ENCODE assay signal across 13 cellular contexts in genomic region chr11:5818245-5818865, GRCh38. TPM values are rescaled to one million over a fixed set of nuclear protein-coding genes. Genes with fewer than 3 reads are reported as not detected.
A peak's percentile ranks its signal among the peaks of the same experiment; 100 is the strongest.
DNase-seq lines count a peak whose midpoint lies in the region; ATAC-seq, FAIRE-seq and TF ChIP-seq lines count a peak whose summit lies in the region.
"Had no signal": no experiment of that assay in that cellular context is flagged by ENCODE, and none has a peak within 500 bp of the region (broad histone marks: within the 10 kb centered on the region; RNA-seq: fewer than 3 reads in every experiment).

No MANE protein-coding gene starts in this region.

- H3K27ac ChIP-seq in K562 (ENCODE audit: extremely low read depth, low read depth, low read length) (no peak overlapping the region; the same call in 2 of the 3 replicates), vagina (no peak overlapping the region)
- H3K27ac ChIP-seq: prostate gland had no signal

- no peaks in the 10 kb centered on the region for H3K27me3 Mint-ChIP-seq in CD14-positive monocyte (ENCODE audit: low read depth in 3 of 3)

- H3K4me1 ChIP-seq in K562 (replicated peaks in 1 of 2; ENCODE audit: control insufficient read depth in 2 of 2, insufficient read depth in 2 of 2, low read length in 2 of 2), result peaks cover 0 to 4% of the 10 kb centered on the region in 2 experiments; a peak in 2 of 5 replicates
- peaks cover 7% of the 10 kb centered on the region for H3K4me1 ChIP-seq in vagina
- H3K4me1 ChIP-seq: prostate gland had no signal

- H3K4me2 ChIP-seq in K562 (ENCODE audit: insufficient read depth, low read length), result no peak overlapping the region; the same call in 1 of the 2 replicates

- H3K4me3 Mint-ChIP-seq in CD14-positive monocyte, result peak overlapping the region; percentile 51 to 73

- intact Hi-C loops in CD14-positive monocyte (cut with micrococcal nuclease) (loop anchor here in 1 of 2 donors (5.0 kb wide), 1 partner anchor 131 kb away; the partner anchor contains the start of genes TRIM22 and TRIM5), K562 (cut with micrococcal nuclease) (no loop called here), vagina (cut with DNase I) (no loop called here)

- no peaks in the 10 kb centered on the region for H3K9me1 ChIP-seq in K562 (ENCODE audit: control insufficient read depth, insufficient read depth, low read length)

- peaks cover 32% of the 10 kb centered on the region for H3K4me1 Mint-ChIP-seq in CD14-positive monocyte

- H3K36me3 ChIP-seq in K562 (ENCODE audit: control insufficient read depth, insufficient read depth, low read length) (no peaks in the 10 kb centered on the region), vagina (no peaks in the 10 kb centered on the region)
- H3K36me3 ChIP-seq: prostate gland had no signal

- POLR2A ChIA-PET in K562 (lab: Yijun Ruan, JAX), result no interaction called here

- DNase-seq in CD14-positive monocyte (ENCODE audit: low spot score) (no peak), GM19239 (ENCODE audit: insufficient read length, low spot score) (no peak), K562 (ENCODE audit: extremely low read depth in 1 of 4, low spot score in 3 of 4) (no peak), NCI-H524 treated with DMSO at 0.1 percent for 48 hours (lab: John Stamatoyannopoulos, UW) (no peak), NCI-H1436 treated with DMSO at 0.1 percent for 48 hours (lab: John Stamatoyannopoulos, UW) (no peak), vagina (ENCODE audit: extremely low spot score in 2 of 2) (no peak)
- DNase-seq: NCI-H2081; stimulated activated CD8-positive, alpha-beta memory T cell treated with anti-CD3 and anti-CD28 coated beads, Interleukin-4, amount 100 ng/mL, for 48 hours had no signal

- TF ChIP-seq POLR2A in K562 (conservative IDR thresholded peaks at IDR 0.05) (no peak), vagina (IDR thresholded peaks at IDR 0.05) (no peak)

- ATAC-seq in HG03280 (IDR thresholded peaks at IDR 0.05; ENCODE audit: unreplicated experiment) (peak; percentile 57), K562 (no peak), GM19397 (IDR thresholded peaks at IDR 0.05; ENCODE audit: unreplicated experiment) (no peak)

- no peak for TF ChIP-seq CTCF in CD14-positive monocyte (IDR thresholded peaks at IDR 0.05)
- TF ChIP-seq CTCF in K562 (IDR thresholded peaks at IDR 0.05 in 2 of 3, conservative IDR thresholded peaks at IDR 0.05 in 1 of 3; ENCODE audit: insufficient read depth in 2 of 3, low read depth in 1 of 3, low read length in 3 of 3), result no peak
- TF ChIP-seq CTCF in vagina (IDR thresholded peaks at IDR 0.05), result no peak

- CTCF ChIA-PET in K562 (lab: Yijun Ruan, JAX; ENCODE audit: low intra/inter-chr PET ratio), result no interaction called here

- no peaks in the 10 kb centered on the region for H3K36me3 Mint-ChIP-seq in CD14-positive monocyte

- no peaks in the 10 kb centered on the region for H3K79me2 ChIP-seq in K562 (ENCODE audit: control insufficient read depth, insufficient read depth, low read length)

- in situ Hi-C loops in K562 (cut with MboI), result no loop called here

- no TSS peak for BruUV-seq in K562 (replicated peaks; lab: Mats Ljungman, UMichigan)

- H3K27me3 ChIP-seq in K562 (ENCODE audit: control insufficient read depth in 2 of 2, insufficient read depth in 2 of 2, low read length in 2 of 2) (no peaks in the 10 kb centered on the region), vagina (no peaks in the 10 kb centered on the region)

- H3K9ac ChIP-seq in K562 (ENCODE audit: insufficient read depth in 1 of 2, low read depth in 2 of 2, low read length in 2 of 2), result no peak overlapping the region

- peak; percentile 63 for FAIRE-seq in GM19239 (lab: Jason Lieb, UNC)
- no peak for FAIRE-seq in K562 (lab: Jason Lieb, UNC)
- FAIRE-seq: bronchial epithelial cell, TTC549 had no signal

- no peaks in the 10 kb centered on the region for H4K20me1 ChIP-seq in K562 (replicated peaks; ENCODE audit: control insufficient read depth, insufficient read depth, low read length)

- H2AFZ ChIP-seq in K562 (ENCODE audit: low read depth, low read length), result peak overlapping the region; percentile 42; the same call in 1 of the 2 replicates

- H3K9me3 ChIP-seq in K562 (replicated peaks; ENCODE audit: control insufficient read depth, insufficient read depth, low read depth, low read length) (no peaks in the 10 kb centered on the region), vagina (no peaks in the 10 kb centered on the region)
- H3K9me3 ChIP-seq: prostate gland had no signal

- 22% methylated on average over 1 of the region's 1 CpG for WGBS in K562 (ENCODE audit: insufficient coverage, low coverage, missing lambda C conversion rate)

- peaks cover 0 to 8% (median 2%) of the 10 kb centered on the region in 7 donors for H3K9me3 Mint-ChIP-seq in CD14-positive monocyte

- H3K4me3 ChIP-seq in K562, result no peak overlapping the region
- H3K4me3 ChIP-seq in vagina, result no peak overlapping the region
- H3K4me3 ChIP-seq: prostate gland had no signal

- peak overlapping the region in 5 of 7 donors; percentile 18 to 87 (median 55) for H3K27ac Mint-ChIP-seq in CD14-positive monocyte

- no peak for TF ChIP-seq EP300 in K562 (IDR thresholded peaks at IDR 0.05; ENCODE audit: low read length)

- no peak for TF ChIP-seq RAD21 in K562 (CRISPR knock-in tag; conservative IDR thresholded peaks at IDR 0.05 in 1 of 2, IDR thresholded peaks at IDR 0.05 in 1 of 2)

RNA-seq across cellular contexts. Expression of gene OR52N2, which starts 9.6 kb away (rescaled TPM):
- not detected for polyA plus RNA-seq in CD14-positive monocyte
- total RNA-seq in K562 (2011; cell fraction: chromatin; rRNA removed; ENCODE audit: low replicate concordance), result not detected in 2 replicates
- not detected in 2 replicates for total RNA-seq in K562 (2011; cell fraction: nucleolus; rRNA removed)
- total RNA-seq in K562 (2011; cell fraction: nucleoplasm; rRNA removed), result not detected in 2 replicates
- total RNA-seq in K562 (2014; rRNA removed), result not detected in 2 replicates
- total RNA-seq in K562 (2014; rRNA removed; fragmentation: Illumina TruSeq; extraction: Trizol), result not detected in 2 replicates
- total RNA-seq in K562 (2015; rRNA removed; fragmentation: Illumina TruSeq; extraction: Trizol), result not detected in 2 replicates
- total RNA-seq in K562 (2021), result not detected in 2 replicates
- polyA plus RNA-seq in K562 (2011; rRNA removed), result not detected in 2 replicates
- polyA plus RNA-seq in K562 (2011; cell fraction: cytosol; rRNA removed), result not detected in 2 replicates
- not detected in 2 replicates for polyA plus RNA-seq in K562 (2011; cell fraction: nucleus; rRNA removed)
- not detected in 2 replicates for polyA plus RNA-seq in K562 (2012)
- polyA plus RNA-seq in K562 (2014; fragmentation: Illumina TruSeq; extraction: Trizol), result not detected in 2 replicates
- polyA plus RNA-seq in K562 (2014; fragmentation: Nextera tagmentation; extraction: Ambion mirVana), result not detected
- not detected in 2 replicates for polyA plus RNA-seq in K562 (2014; rRNA removed)
- not detected in 2 replicates for polyA minus RNA-seq in K562 (2011; rRNA and poly(A)+ RNA removed)
- polyA minus RNA-seq in K562 (2011; cell fraction: cytosol; rRNA and poly(A)+ RNA removed), result not detected in 2 replicates
- not detected in 2 replicates for polyA minus RNA-seq in K562 (2011; cell fraction: nucleus; rRNA and poly(A)+ RNA removed)
- total RNA-seq in vagina, result not detected
- total RNA-seq: bronchial epithelial cell, prostate gland had no signal

RNA-seq across cellular contexts. Expression of gene OR52E6, which starts 23.3 kb away (rescaled TPM):
- not detected for polyA plus RNA-seq in CD14-positive monocyte
- total RNA-seq in K562 (2011; cell fraction: chromatin; rRNA removed; ENCODE audit: low replicate concordance), result not detected in 2 replicates
- not detected in 2 replicates for total RNA-seq in K562 (2011; cell fraction: nucleolus; rRNA removed)
- not detected in 2 replicates for total RNA-seq in K562 (2011; cell fraction: nucleoplasm; rRNA removed)
- not detected in 2 replicates for total RNA-seq in K562 (2014; rRNA removed)
- not detected in 2 replicates for total RNA-seq in K562 (2014; rRNA removed; fragmentation: Illumina TruSeq; extraction: Trizol)
- total RNA-seq in K562 (2015; rRNA removed; fragmentation: Illumina TruSeq; extraction: Trizol), result not detected in 2 replicates
- not detected in 2 replicates for total RNA-seq in K562 (2021)
- polyA plus RNA-seq in K562 (2011; rRNA removed), result not detected in 2 replicates
- not detected in 2 replicates for polyA plus RNA-seq in K562 (2011; cell fraction: cytosol; rRNA removed)
- polyA plus RNA-seq in K562 (2011; cell fraction: nucleus; rRNA removed), result not detected in 2 replicates
- polyA plus RNA-seq in K562 (2012), result not detected in 2 replicates
- not detected in 2 replicates for polyA plus RNA-seq in K562 (2014; fragmentation: Illumina TruSeq; extraction: Trizol)
- polyA plus RNA-seq in K562 (2014; fragmentation: Nextera tagmentation; extraction: Ambion mirVana), result not detected
- not detected in 2 replicates for polyA plus RNA-seq in K562 (2014; rRNA removed)
- polyA minus RNA-seq in K562 (2011; rRNA and poly(A)+ RNA removed), result not detected in 2 replicates
- polyA minus RNA-seq in K562 (2011; cell fraction: cytosol; rRNA and poly(A)+ RNA removed), result not detected in 2 replicates
- not detected in 2 replicates for polyA minus RNA-seq in K562 (2011; cell fraction: nucleus; rRNA and poly(A)+ RNA removed)
- total RNA-seq in vagina, result not detected
- total RNA-seq: bronchial epithelial cell, prostate gland had no signal

RNA-seq across cellular contexts. Expression of gene OR52N1, which starts 27.3 kb away (rescaled TPM):
- polyA plus RNA-seq in CD14-positive monocyte (not detected), K562 (2011; rRNA removed) (not detected in 2 replicates), K562 (2014; fragmentation: Illumina TruSeq; extraction: Trizol) (not detected in 2 replicates), K562 (2014; fragmentation: Nextera tagmentation; extraction: Ambion mirVana) (not detected), K562 (2014; rRNA removed) (not detected in 2 replicates)
- not detected in 2 replicates for total RNA-seq in K562 (2011; cell fraction: chromatin; rRNA removed; ENCODE audit: low replicate concordance)
- total RNA-seq in K562 (2011; cell fraction: nucleolus; rRNA removed), result not detected in 2 replicates
- total RNA-seq in K562 (2011; cell fraction: nucleoplasm; rRNA removed), result not detected in 2 replicates
- total RNA-seq in K562 (2014; rRNA removed) (not detected in 2 replicates), K562 (2014; rRNA removed; fragmentation: Illumina TruSeq; extraction: Trizol) (not detected in 2 replicates), K562 (2015; rRNA removed; fragmentation: Illumina TruSeq; extraction: Trizol) (not detected in 2 replicates), K562 (2021) (not detected in 2 replicates), vagina (not detected)
- not detected in 2 replicates for polyA plus RNA-seq in K562 (2011; cell fraction: cytosol; rRNA removed)
- polyA plus RNA-seq in K562 (2011; cell fraction: nucleus; rRNA removed), result not detected in 2 replicates
- polyA plus RNA-seq in K562 (2012), result not detected in 2 replicates
- polyA minus RNA-seq in K562 (2011; rRNA and poly(A)+ RNA removed), result not detected in 2 replicates
- not detected in 2 replicates for polyA minus RNA-seq in K562 (2011; cell fraction: cytosol; rRNA and poly(A)+ RNA removed)
- polyA minus RNA-seq in K562 (2011; cell fraction: nucleus; rRNA and poly(A)+ RNA removed), result not detected in 2 replicates
- total RNA-seq: bronchial epithelial cell, prostate gland had no signal

RNA-seq across cellular contexts. Expression of gene OR52N5, which starts 35.2 kb away (rescaled TPM):
- not detected for polyA plus RNA-seq in CD14-positive monocyte
- total RNA-seq in K562 (2011; cell fraction: chromatin; rRNA removed; ENCODE audit: low replicate concordance), result not detected in 2 replicates
- total RNA-seq in K562 (2011; cell fraction: nucleolus; rRNA removed), result not detected in 2 replicates
- total RNA-seq in K562 (2011; cell fraction: nucleoplasm; rRNA removed), result not detected in 2 replicates
- total RNA-seq in K562 (2014; rRNA removed), result 0.04 TPM in 1 of 2 replicates, not detected in the other
- total RNA-seq in K562 (2014; rRNA removed; fragmentation: Illumina TruSeq; extraction: Trizol), result not detected in 2 replicates
- total RNA-seq in K562 (2015; rRNA removed; fragmentation: Illumina TruSeq; extraction: Trizol), result not detected in 2 replicates
- not detected in 2 replicates for total RNA-seq in K562 (2021)
- not detected in 2 replicates for polyA plus RNA-seq in K562 (2011; rRNA removed)
- polyA plus RNA-seq in K562 (2011; cell fraction: cytosol; rRNA removed), result not detected in 2 replicates
- not detected in 2 replicates for polyA plus RNA-seq in K562 (2011; cell fraction: nucleus; rRNA removed)
- not detected in 2 replicates for polyA plus RNA-seq in K562 (2012)
- polyA plus RNA-seq in K562 (2014; fragmentation: Illumina TruSeq; extraction: Trizol), result not detected in 2 replicates
- polyA plus RNA-seq in K562 (2014; fragmentation: Nextera tagmentation; extraction: Ambion mirVana), result not detected
- not detected in 2 replicates for polyA plus RNA-seq in K562 (2014; rRNA removed)
- polyA minus RNA-seq in K562 (2011; rRNA and poly(A)+ RNA removed), result 0.24 TPM in 1 of 2 replicates, not detected in the other
- not detected in 2 replicates for polyA minus RNA-seq in K562 (2011; cell fraction: cytosol; rRNA and poly(A)+ RNA removed)
- not detected in 2 replicates for polyA minus RNA-seq in K562 (2011; cell fraction: nucleus; rRNA and poly(A)+ RNA removed)
- not detected for total RNA-seq in vagina
- total RNA-seq: bronchial epithelial cell, prostate gland had no signal

RNA-seq across cellular contexts. Expression of gene OR52E8, which starts 39.1 kb away (rescaled TPM):
- polyA plus RNA-seq in CD14-positive monocyte (not detected), K562 (2011; rRNA removed) (not detected in 2 replicates), K562 (2014; fragmentation: Illumina TruSeq; extraction: Trizol) (not detected in 2 replicates), K562 (2014; fragmentation: Nextera tagmentation; extraction: Ambion mirVana) (not detected), K562 (2014; rRNA removed) (not detected in 2 replicates)
- not detected in 2 replicates for total RNA-seq in K562 (2011; cell fraction: chromatin; rRNA removed; ENCODE audit: low replicate concordance)
- total RNA-seq in K562 (2011; cell fraction: nucleolus; rRNA removed), result not detected in 2 replicates
- total RNA-seq in K562 (2011; cell fraction: nucleoplasm; rRNA removed), result not detected in 2 replicates
- total RNA-seq in K562 (2014; rRNA removed) (not detected in 2 replicates), K562 (2014; rRNA removed; fragmentation: Illumina TruSeq; extraction: Trizol) (not detected in 2 replicates), K562 (2015; rRNA removed; fragmentation: Illumina TruSeq; extraction: Trizol) (not detected in 2 replicates), K562 (2021) (not detected in 2 replicates), vagina (not detected)
- not detected in 2 replicates for polyA plus RNA-seq in K562 (2011; cell fraction: cytosol; rRNA removed)
- not detected in 2 replicates for polyA plus RNA-seq in K562 (2011; cell fraction: nucleus; rRNA removed)
- polyA plus RNA-seq in K562 (2012), result not detected in 2 replicates
- 0.21 TPM in 1 of 2 replicates, not detected in the other for polyA minus RNA-seq in K562 (2011; rRNA and poly(A)+ RNA removed)
- polyA minus RNA-seq in K562 (2011; cell fraction: cytosol; rRNA and poly(A)+ RNA removed), result not detected in 2 replicates
- not detected in 2 replicates for polyA minus RNA-seq in K562 (2011; cell fraction: nucleus; rRNA and poly(A)+ RNA removed)
- total RNA-seq: bronchial epithelial cell, prostate gland had no signal
